Comparison of ENCODE assay signal across 8 cellular contexts in the genomic region with DNA sequence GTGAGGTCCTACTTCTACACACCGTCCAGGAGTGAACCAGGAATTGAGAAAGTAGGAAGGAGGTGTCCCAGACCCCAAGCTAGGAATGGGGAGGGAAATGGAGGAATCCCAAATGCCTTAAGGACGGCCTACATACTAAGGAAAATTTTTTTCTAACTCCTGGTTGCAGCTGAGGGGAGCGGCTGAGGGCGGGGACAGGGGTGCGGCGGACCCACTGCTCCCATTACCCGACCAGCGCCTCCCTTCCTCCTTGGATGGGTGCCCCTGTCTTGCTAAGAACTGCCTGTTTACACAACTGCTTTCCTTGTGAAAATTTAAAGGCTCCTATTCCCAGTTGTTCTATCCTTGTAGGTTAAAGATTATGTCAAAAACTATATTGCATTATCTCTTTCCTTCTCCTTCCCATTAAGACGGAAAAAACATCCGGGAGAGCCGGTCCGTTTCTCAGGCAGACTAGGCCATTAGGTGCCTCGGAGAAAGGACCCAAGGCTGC. TPM values are rescaled to one million over a fixed set of nuclear protein-coding genes. Genes with fewer than 3 reads are reported as not detected.
DNase-seq lines count a peak whose midpoint lies in the region; ATAC-seq and TF ChIP-seq lines count a peak whose summit lies in the region.

No MANE protein-coding gene starts in this region.

- ATAC-seq in activated T-helper 17 cell treated with anti-CD3 and anti-CD28 coated beads, Interleukin-2, amount 50 U/mL, for 72 hours (replicated peaks): no peak
- peak; percentile 70 for ATAC-seq in gastroesophageal sphincter
- no peak for ATAC-seq in HG02623 (IDR thresholded peaks at IDR 0.05; ENCODE audit: unreplicated experiment)

- no peaks in the 10 kb centered on the region for H3K9me3 ChIP-seq in gastroesophageal sphincter
- no peaks in the 10 kb centered on the region for H3K9me3 ChIP-seq in neutrophil
- peaks cover 13% of the 10 kb centered on the region for H3K9me3 ChIP-seq in WERI-Rb-1 (ENCODE audit: severe bottlenecking)

- peak overlapping the region; percentile 89 to 98 (median 94) for H3K27ac ChIP-seq in gastroesophageal sphincter
- H3K27ac ChIP-seq in neutrophil: peak overlapping the region; percentile 95
- no peak overlapping the region for H3K27ac ChIP-seq in WERI-Rb-1

- no peaks in the 10 kb centered on the region for H3K36me3 ChIP-seq in gastroesophageal sphincter
- no peaks in the 10 kb centered on the region for H3K36me3 ChIP-seq in neutrophil
- no peaks in the 10 kb centered on the region for H3K36me3 ChIP-seq in WERI-Rb-1

- no peak for TF ChIP-seq EP300 in gastroesophageal sphincter (IDR thresholded peaks at IDR 0.05)

- H3K4me1 ChIP-seq in gastroesophageal sphincter (peaks cover 0 to 57% (median 26%) of the 10 kb centered on the region in 3 donors), neutrophil (ENCODE audit: control insufficient read depth in 1 of 2, insufficient read depth in 1 of 2, low read depth in 1 of 2, low read length in 1 of 2) (peaks cover 65 to 71% of the 10 kb centered on the region in 2 experiments)

- H3K4me3 Mint-ChIP-seq in activated T-helper 17 cell treated with anti-CD3 and anti-CD28 coated beads, Interleukin-2, amount 50 U/mL, for 72 hours: peak overlapping the region; percentile 84

- H3K9me3 Mint-ChIP-seq in activated T-helper 17 cell treated with anti-CD3 and anti-CD28 coated beads, Interleukin-2, amount 50 U/mL, for 72 hours: no peaks in the 10 kb centered on the region

- peak overlapping the region; percentile 93 for H3K27ac Mint-ChIP-seq in activated T-helper 17 cell treated with anti-CD3 and anti-CD28 coated beads, Interleukin-2, amount 50 U/mL, for 72 hours

- DNase-seq in activated T-cell treated with anti-CD3 and anti-CD28 coated beads, Interleukin-2, amount 50 U/mL, for 1 hour: peak; percentile 42
- no peak for DNase-seq in activated T-cell treated with anti-CD3 and anti-CD28 coated beads for 4 hours
- peak; percentile 85 for DNase-seq in LoVo (ENCODE audit: low spot score)
- DNase-seq in WERI-Rb-1: no peak

- H3K27me3 Mint-ChIP-seq in activated T-helper 17 cell treated with anti-CD3 and anti-CD28 coated beads, Interleukin-2, amount 50 U/mL, for 72 hours: no peaks in the 10 kb centered on the region

- peaks cover 17% of the 10 kb centered on the region for H3K4me1 Mint-ChIP-seq in activated T-helper 17 cell treated with anti-CD3 and anti-CD28 coated beads, Interleukin-2, amount 50 U/mL, for 72 hours

- peak; percentile 24 to 36 for TF ChIP-seq POLR2A in gastroesophageal sphincter (IDR thresholded peaks at IDR 0.05)

- TF ChIP-seq CTCF in gastroesophageal sphincter (IDR thresholded peaks at IDR 0.05) (peak in 1 of 4 experiments; percentile 5), neutrophil (IDR thresholded peaks at IDR 0.05) (no peak), WERI-Rb-1 (IDR thresholded peaks at IDR 0.05; ENCODE audit: low read depth, low read length) (no peak)

- WGBS in gastroesophageal sphincter (ENCODE audit: low coverage in 1 of 2), 2 donors: 0% methylated on average over 1 to 8 of the region's 13 CpGs

- peak overlapping the region; percentile 32 to 58 for H3K4me3 ChIP-seq in gastroesophageal sphincter
- peak overlapping the region; percentile 76 to 85 for H3K4me3 ChIP-seq in neutrophil (ENCODE audit: low read depth in 1 of 2, low read length in 1 of 2)
- no peak overlapping the region for H3K4me3 ChIP-seq in WERI-Rb-1 (ENCODE audit: low read depth, low read length)

- peaks cover 38% of the 10 kb centered on the region for H3K36me3 Mint-ChIP-seq in activated T-helper 17 cell treated with anti-CD3 and anti-CD28 coated beads, Interleukin-2, amount 50 U/mL, for 72 hours (ENCODE audit: low read depth)

- H3K27me3 ChIP-seq in gastroesophageal sphincter (no peaks in the 10 kb centered on the region), neutrophil (no peaks in the 10 kb centered on the region), WERI-Rb-1 (ENCODE audit: insufficient read depth, low read depth, severe bottlenecking) (no peaks in the 10 kb centered on the region)

RNA-seq across cellular contexts. Expression of a gene that starts 0.7 kb away (rescaled TPM):
- 100 to 1,000 TPM in 1 of 2 donors, 10 to 100 TPM in 1; 78.4 to 118 TPM for total RNA-seq in activated T-helper 17 cell treated with anti-CD3 and anti-CD28 coated beads, Interleukin-2, amount 50 U/mL, for 72 hours
- total RNA-seq in gastroesophageal sphincter: 100 to 1,000 TPM; 198 to 260 (median 219) TPM

RNA-seq across cellular contexts. Expression of a gene that starts 11.5 kb away (rescaled TPM):
- total RNA-seq in activated T-helper 17 cell treated with anti-CD3 and anti-CD28 coated beads, Interleukin-2, amount 50 U/mL, for 72 hours: 100 to 1,000 TPM; 124 to 189 TPM
- 100 to 1,000 TPM; 287 to 496 (median 351) TPM for total RNA-seq in gastroesophageal sphincter

RNA-seq across cellular contexts. Expression of a gene that starts 11.8 kb away (rescaled TPM):
- total RNA-seq in activated T-helper 17 cell treated with anti-CD3 and anti-CD28 coated beads, Interleukin-2, amount 50 U/mL, for 72 hours: 1 to 10 TPM; 2.7 to 2.9 TPM
- total RNA-seq in gastroesophageal sphincter: 1 to 10 TPM; 1.9 to 3.9 (median 2.6) TPM

RNA-seq across cellular contexts. Expression of a gene that starts 20.1 kb away (rescaled TPM):
- total RNA-seq in activated T-helper 17 cell treated with anti-CD3 and anti-CD28 coated beads, Interleukin-2, amount 50 U/mL, for 72 hours: 100 to 1,000 TPM in 1 of 2 donors, 10 to 100 TPM in 1; 92.5 to 139 TPM
- total RNA-seq in gastroesophageal sphincter: 10 to 100 TPM; 18.0 to 31.7 (median 28.5) TPM

RNA-seq across cellular contexts. Expression of a gene that starts 31.3 kb away (rescaled TPM):
- 100 to 1,000 TPM in 1 of 2 donors, 10 to 100 TPM in 1; 75.3 to 134 TPM for total RNA-seq in activated T-helper 17 cell treated with anti-CD3 and anti-CD28 coated beads, Interleukin-2, amount 50 U/mL, for 72 hours
- total RNA-seq in gastroesophageal sphincter: 10 to 100 TPM; 25.4 to 50.6 (median 29.9) TPM

Comparison
In these comparisons a context has a peak if more than half of its experiments do, and no peak if none do; other contexts are left out.
1. DNase-seq: peak in activated T-cell treated with anti-CD3 and anti-CD28 coated beads, Interleukin-2, amount 50 U/mL, for 1 hour (single experiment) and LoVo (single experiment); none in activated T-cell treated with anti-CD3 and anti-CD28 coated beads for 4 hours (single experiment) and WERI-Rb-1 (single experiment).